In the genomic region with DNA sequence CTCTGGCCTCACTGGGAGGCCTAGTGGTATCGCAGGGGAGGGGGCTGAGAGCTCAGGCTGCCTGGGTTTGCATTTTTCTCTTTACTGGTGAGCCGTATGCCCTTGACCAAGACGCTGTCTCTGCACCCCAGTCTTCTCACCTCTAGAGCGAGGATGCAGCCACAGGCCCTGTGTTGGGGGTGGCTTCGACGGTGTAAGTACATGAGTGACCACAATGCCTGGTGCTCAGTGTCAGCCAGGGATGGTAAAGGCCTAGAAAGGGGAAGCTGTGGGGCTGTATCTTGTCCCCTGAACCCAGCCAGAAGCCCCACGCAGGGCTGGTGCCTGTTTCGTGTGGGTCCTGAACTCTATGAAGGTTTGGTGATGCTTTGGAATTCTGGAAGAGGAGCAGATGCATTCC, we compare ENCODE assay signal across 1 cellular context.
TF ChIP-seq lines count a peak whose summit lies in the region.

No MANE protein-coding gene starts in this region.

TF ChIP-seq in H1, 55 proteins besides CTCF, POLR2A, EP300 and RAD21:
- no peak for TF ChIP-seq TAF1 (IDR thresholded peaks at IDR 0.05; ENCODE audit: low read depth, low read length)
- TF ChIP-seq SIX5 (IDR thresholded peaks at IDR 0.05; ENCODE audit: low read depth, low read length), result no peak
- TF ChIP-seq BRCA1 (IDR thresholded peaks at IDR 0.05; ENCODE audit: low read depth, low read length), result no peak
